Comparison of ENCODE assay signal across 8 cellular contexts in the genomic region with DNA sequence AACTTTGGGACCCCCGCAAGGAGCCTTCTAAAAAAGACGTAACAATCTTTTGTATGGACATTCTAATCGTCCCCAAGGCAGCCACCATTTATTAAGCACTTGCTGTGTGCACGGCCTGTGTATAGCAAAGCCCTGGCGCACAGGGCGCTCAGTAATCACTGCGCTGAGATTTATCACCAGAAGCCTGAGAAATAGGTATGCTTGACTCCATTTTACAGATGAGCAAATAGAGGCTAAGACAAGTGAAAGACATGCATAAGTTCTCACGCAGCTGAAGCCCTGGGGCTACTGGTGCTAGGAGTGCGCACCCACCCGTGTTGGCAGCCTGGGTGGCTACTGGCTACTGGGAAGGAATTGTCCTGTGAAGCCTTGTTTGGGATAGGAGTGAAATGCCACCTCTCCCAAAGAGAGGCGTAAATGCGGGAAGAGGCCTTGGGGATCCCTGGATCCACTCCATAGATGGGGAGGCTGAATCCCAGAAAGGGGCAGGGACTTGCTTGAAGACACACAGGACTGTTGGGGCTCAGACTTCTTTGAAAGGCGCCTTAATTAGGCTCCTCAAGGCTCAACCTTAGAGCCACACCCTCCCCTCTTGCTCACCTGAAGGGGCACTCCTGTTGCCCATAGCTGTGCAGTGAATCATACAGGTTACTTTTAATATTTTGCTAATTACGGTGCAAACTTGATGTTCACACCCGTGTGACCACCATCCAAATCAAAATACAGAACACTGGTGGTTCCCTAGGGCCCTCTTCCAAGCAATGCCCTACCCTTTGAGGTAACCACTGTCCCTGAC. TPM values are rescaled to one million over a fixed set of nuclear protein-coding genes. Genes with fewer than 3 reads are reported as not detected.
DNase-seq lines count a peak whose midpoint lies in the region; ATAC-seq and TF ChIP-seq lines count a peak whose summit lies in the region.

No MANE protein-coding gene starts in this region.

- no peak for TF ChIP-seq CTCF in IMR-90 (conservative IDR thresholded peaks at IDR 0.05; ENCODE audit: low read depth, low read length)
- no peak for TF ChIP-seq CTCF in natural killer cell (IDR thresholded peaks at IDR 0.05)

- in situ Hi-C loops in IMR-90 (cut with MboI; ENCODE audit: low sequenced_read_pairs), result no loop called here

- H3K9ac ChIP-seq in IMR-90 (ENCODE audit: low read depth, low read length), result peak overlapping the region; percentile 63

- H3K79me1 ChIP-seq in IMR-90 (ENCODE audit: low read depth in 1 of 2, low read length in 2 of 2), result peaks cover 4 to 17% of the 10 kb centered on the region in 2 experiments

- H3K36me3 ChIP-seq in IMR-90 (ENCODE audit: control insufficient read depth, insufficient read depth, low read length), result no peaks in the 10 kb centered on the region

- intact Hi-C loops in IMR-90 (cut with micrococcal nuclease), result loop anchor here (5.0 kb wide), 1 partner anchor 127 kb away; the partner anchor contains the start of gene DHRS7B
- intact Hi-C loops in dendritic cell treated with granulocyte-macrophage colony-stimulating factor and Interleukin-4, amounts not matched to agents 40 ng/mL and 50 ng/mL, for 4 days (cut with micrococcal nuclease), result loop anchor here (1.0 kb wide), 1 partner anchor 40 kb away; the partner anchor contains the start of gene TMEM11
- intact Hi-C loops in natural killer cell (cut with micrococcal nuclease), result loop anchor here (1.0 to 2.0 kb wide), 3 partner anchors 13 to 34 kb away; no protein-coding TSS in a partner anchor

- H3K56ac ChIP-seq in IMR-90 (ENCODE audit: extremely low read depth, insufficient read depth, low read length), result no peak overlapping the region

- H3K36me3 Mint-ChIP-seq in dendritic cell treated with granulocyte-macrophage colony-stimulating factor and Interleukin-4, amounts not matched to agents 40 ng/mL and 50 ng/mL, for 4 days (ENCODE audit: low read depth), result no peaks in the 10 kb centered on the region
- H3K36me3 Mint-ChIP-seq in natural killer cell, result no peaks in the 10 kb centered on the region

- no peak overlapping the region; the same call in 1 of the 2 replicates for H2AK5ac ChIP-seq in IMR-90 (ENCODE audit: low read depth, low read length)

- peak overlapping the region; percentile 73 for H3K4me2 ChIP-seq in IMR-90 (ENCODE audit: low read depth, low read length)

- H3K18ac ChIP-seq in IMR-90 (ENCODE audit: low read depth, low read length), result peak overlapping the region; percentile 73; the same call in 1 of the 2 replicates

- H3K23ac ChIP-seq in IMR-90 (ENCODE audit: low read depth, low read length), result peak overlapping the region; percentile 1; the same call in 1 of the 2 replicates

- H2BK15ac ChIP-seq in IMR-90 (ENCODE audit: low read depth, low read length), result no peak overlapping the region

- DNase-seq in IMR-90, result no peak
- DNase-seq in natural killer cell, result no peak
- no peak for DNase-seq in islet precursor cell
- DNase-seq in effector CD4-positive, alpha-beta T cell, result no peak
- DNase-seq in GM19238 (ENCODE audit: insufficient read length, low spot score), result no peak

- H4K8ac ChIP-seq in IMR-90 (ENCODE audit: low read depth in 2 of 2, low read length in 2 of 2), result peak overlapping the region; percentile 66 to 91; a peak in 3 of 4 replicates

- ATAC-seq in GM18867 (IDR thresholded peaks at IDR 0.05; ENCODE audit: unreplicated experiment) (peak; percentile 19), IMR-90 (ENCODE audit: low read depth) (0 out of 2 replicates have a peak, but pooled peaks have one; percentile 2), natural killer cell (peak; percentile 6 to 18 (median 11)), HG02763 (IDR thresholded peaks at IDR 0.05; ENCODE audit: unreplicated experiment) (no peak)

- H2BK120ac ChIP-seq in IMR-90 (ENCODE audit: low read depth, low read length), result peak overlapping the region; percentile 28; the same call in 1 of the 2 replicates

- H4K20me1 ChIP-seq in IMR-90 (ENCODE audit: insufficient read depth, low read length), result peaks cover 4% of the 10 kb centered on the region; the same call in 1 of the 2 replicates

- H3K4me1 ChIP-seq in IMR-90 (ENCODE audit: control insufficient read depth, insufficient read depth, low read length), result peaks cover 8% of the 10 kb centered on the region

- H3K9me1 ChIP-seq in IMR-90 (ENCODE audit: insufficient read depth, low read length), result no peaks in the 10 kb centered on the region; the same call in 1 of the 2 replicates

- CTCF ChIA-PET in IMR-90 (lab: Yijun Ruan, JAX), result interaction anchor here (1.4 kb wide), 1 partner anchor 26 kb away, joined by 4 read pairs; no protein-coding TSS in a partner anchor

- no peak for TF ChIP-seq RAD21 in IMR-90 (IDR thresholded peaks at IDR 0.05; ENCODE audit: low read length)

- peak overlapping the region; percentile 70 for H4K5ac ChIP-seq in IMR-90 (ENCODE audit: low read depth, low read length)

- peak overlapping the region; percentile 2; the same call in 1 of the 2 replicates for H4K91ac ChIP-seq in IMR-90 (ENCODE audit: insufficient read depth, low read depth, low read length)

- H3K4me3 Mint-ChIP-seq in dendritic cell treated with granulocyte-macrophage colony-stimulating factor and Interleukin-4, amounts not matched to agents 40 ng/mL and 50 ng/mL, for 4 days, result peak overlapping the region; percentile 72
- H3K4me3 Mint-ChIP-seq in natural killer cell, result peak overlapping the region; percentile 84

- no peak overlapping the region for H2BK20ac ChIP-seq in IMR-90 (ENCODE audit: low read depth, low read length)

- WGBS in IMR-90 (ENCODE audit: extremely low coverage in 2 of 2, insufficient read length in 1 of 2), 2 experiments, result 50% methylated on average over 12 of the region's 15 CpGs; no CpG with 5 or more reads in 1 of the 2 experiments

- peak overlapping the region; percentile 0; the same call in 1 of the 2 replicates for H3K14ac ChIP-seq in IMR-90 (replicated peaks; ENCODE audit: low read depth, low read length)

- no peak overlapping the region for H2BK5ac ChIP-seq in IMR-90 (ENCODE audit: low read depth, low read length, poor library complexity, severe bottlenecking)

- H3K27ac Mint-ChIP-seq in dendritic cell treated with granulocyte-macrophage colony-stimulating factor and Interleukin-4, amounts not matched to agents 40 ng/mL and 50 ng/mL, for 4 days, result peak overlapping the region; percentile 66
- peak overlapping the region; percentile 89 to 93 for H3K27ac Mint-ChIP-seq in natural killer cell

- H3K9me3 ChIP-seq in IMR-90 (ENCODE audit: control insufficient read depth, insufficient read depth, low read length), result no peaks in the 10 kb centered on the region

- peak overlapping the region; percentile 84 for H2AFZ ChIP-seq in IMR-90 (replicated peaks; ENCODE audit: low read length, poor library complexity)

- H3K4me1 Mint-ChIP-seq in dendritic cell treated with granulocyte-macrophage colony-stimulating factor and Interleukin-4, amounts not matched to agents 40 ng/mL and 50 ng/mL, for 4 days (ENCODE audit: low read depth), result peaks cover 33% of the 10 kb centered on the region
- H3K4me1 Mint-ChIP-seq in natural killer cell, result peaks cover 26 to 42% of the 10 kb centered on the region in 2 donors

- H2AK9ac ChIP-seq in IMR-90 (replicated peaks; ENCODE audit: low read depth, low read length, poor library complexity), result peak overlapping the region; percentile 77

- H3K27me3 Mint-ChIP-seq in dendritic cell treated with granulocyte-macrophage colony-stimulating factor and Interleukin-4, amounts not matched to agents 40 ng/mL and 50 ng/mL, for 4 days, result peaks cover 1% of the 10 kb centered on the region
- no peaks in the 10 kb centered on the region for H3K27me3 Mint-ChIP-seq in natural killer cell (ENCODE audit: low read depth in 2 of 2)

- H3K9me3 Mint-ChIP-seq in dendritic cell treated with granulocyte-macrophage colony-stimulating factor and Interleukin-4, amounts not matched to agents 40 ng/mL and 50 ng/mL, for 4 days, result no peaks in the 10 kb centered on the region
- H3K9me3 Mint-ChIP-seq in natural killer cell, result no peaks in the 10 kb centered on the region

- no peak for TF ChIP-seq POLR2A in IMR-90 (IDR thresholded peaks at IDR 0.05; ENCODE audit: low read depth, low read length)

- H3K4ac ChIP-seq in IMR-90 (ENCODE audit: low read depth, low read length), result peak overlapping the region; percentile 44; the same call in 1 of the 2 replicates

- dilution Hi-C loops in IMR-90 (cut with HindIII; ENCODE audit: low sequenced_read_pairs, unreplicated experiment), result no loop called here

- POLR2A ChIA-PET in IMR-90 (lab: Charles Lee; ENCODE audit: unreplicated experiment), result no interaction called here

- H3K27ac ChIP-seq in IMR-90 (ENCODE audit: insufficient read depth, low read length), result peak overlapping the region; percentile 21; the same call in 1 of the 2 replicates

- H3K27me3 ChIP-seq in IMR-90 (ENCODE audit: control insufficient read depth, insufficient read depth, low read length), result no peaks in the 10 kb centered on the region

- no TSS peak for BruUV-seq in IMR-90 (replicated peaks; lab: Mats Ljungman, UMichigan)

- H3K4me3 ChIP-seq in IMR-90 (ENCODE audit: insufficient read depth, low read depth, low read length), result peak overlapping the region; percentile 50

TF ChIP-seq in IMR-90, 13 proteins besides CTCF, POLR2A, EP300 and RAD21 (continues in another document):
- TF ChIP-seq MAZ (IDR thresholded peaks at IDR 0.05; ENCODE audit: borderline replicate concordance, low read depth, low read length), result no peak
- TF ChIP-seq RFX5 (IDR thresholded peaks at IDR 0.05; ENCODE audit: low read depth, low read length), result no peak

RNA-seq across cellular contexts. Expression of gene NATD1, which starts 0.6 kb away (rescaled TPM):
- total RNA-seq in IMR-90 (2012; rRNA removed), result 0.56 and 0.90 TPM in 2 replicates
- polyA plus RNA-seq in IMR-90 (2012; rRNA removed), result 4.1 and 4.3 TPM in 2 replicates
- 2.2 and 5.3 TPM in 2 replicates for polyA plus RNA-seq in IMR-90 (2012; cell fraction: cytosol; rRNA removed)
- 4.7 and 7.3 TPM in 2 replicates for polyA plus RNA-seq in IMR-90 (2012; cell fraction: nucleus; rRNA removed; ENCODE audit: low replicate concordance)
- 10 to 100 TPM; 10.9 to 16.3 (median 14.1) TPM for total RNA-seq in natural killer cell

RNA-seq across cellular contexts. Expression of gene MAP2K3, which starts 30.7 kb away (rescaled TPM):
- total RNA-seq in IMR-90 (2012; rRNA removed) (23.5 and 25.0 TPM in 2 replicates), natural killer cell (100 to 1,000 TPM; 139 to 165 (median 162) TPM)
- 72.6 and 82.2 TPM in 2 replicates for polyA plus RNA-seq in IMR-90 (2012; rRNA removed)
- polyA plus RNA-seq in IMR-90 (2012; cell fraction: cytosol; rRNA removed), result 80.0 and 96.7 TPM in 2 replicates
- polyA plus RNA-seq in IMR-90 (2012; cell fraction: nucleus; rRNA removed; ENCODE audit: low replicate concordance), result 106 and 189 TPM in 2 replicates

RNA-seq across cellular contexts. Expression of gene TMEM11, which starts 39.9 kb away (rescaled TPM):
- total RNA-seq in IMR-90 (2012; rRNA removed) (19.2 and 19.9 TPM in 2 replicates), natural killer cell (10 to 100 TPM; 18.4 to 27.0 (median 18.6) TPM)
- polyA plus RNA-seq in IMR-90 (2012; rRNA removed), result 44.7 and 57.6 TPM in 2 replicates
- polyA plus RNA-seq in IMR-90 (2012; cell fraction: cytosol; rRNA removed), result 38.0 and 64.3 TPM in 2 replicates
- 17.1 and 33.2 TPM in 2 replicates for polyA plus RNA-seq in IMR-90 (2012; cell fraction: nucleus; rRNA removed; ENCODE audit: low replicate concordance)
